Comparison of ENCODE assay signal across 8 cellular contexts in genomic region chr18:76398899-76399612, GRCh38.
DNase-seq lines count a peak whose midpoint lies in the region; ATAC-seq and TF ChIP-seq lines count a peak whose summit lies in the region.

No MANE protein-coding gene starts in this region.

- DNase-seq in Jurkat, Clone E6-1 (ENCODE audit: low read depth, low spot score) = peak; percentile 43
- peak; percentile 77 for DNase-seq in activated T-cell treated with anti-CD3 and anti-CD28 coated beads, Interleukin-2, amount 50 U/mL, for 4 hours
- DNase-seq in fibroblast of gingiva (ENCODE audit: low read depth) = peak; percentile 71
- peak; percentile 89 for DNase-seq in nephron progenitor cell
- peak; percentile 83 for DNase-seq in stimulated activated naive CD8-positive, alpha-beta T cell treated with anti-CD3 and anti-CD28 coated beads, Interleukin-15, Interleukin-2, amounts not matched to agents 100 U/mL and 50 U/mL, for 24 hours

- TF ChIP-seq CTCF in DOHH2 (IDR thresholded peaks at IDR 0.05; ENCODE audit: low read depth, low read length, poor library complexity, severe bottlenecking) (peak; percentile 93), nephron progenitor cell (IDR thresholded peaks at IDR 0.05) (peak; percentile 96)

- no peaks in the 10 kb centered on the region for H3K9me2 ChIP-seq in DOHH2 (replicated peaks; ENCODE audit: control insufficient read depth, low read length)

- peak; percentile 88 for ATAC-seq in GM21717 (IDR thresholded peaks at IDR 0.05; ENCODE audit: unreplicated experiment)
- ATAC-seq in activated T-cell treated with anti-CD3 and anti-CD28 coated beads, Interleukin-2, amount 50 U/mL, for 4 hours = peak; percentile 89 to 90
- ATAC-seq in stimulated activated naive CD8-positive, alpha-beta T cell treated with anti-CD3 and anti-CD28 coated beads, Interleukin-15, Interleukin-2, amounts not matched to agents 100 U/mL and 50 U/mL, for 24 hours = peak; percentile 85

- no peak overlapping the region for H3K4me3 ChIP-seq in DOHH2 (ENCODE audit: low read length)
- H3K4me3 ChIP-seq in Jurkat, Clone E6-1 (ENCODE audit: low read length) = no peak overlapping the region

- H3K36me3 ChIP-seq in DOHH2 (ENCODE audit: control insufficient read depth, low read length) = no peaks in the 10 kb centered on the region

- peaks cover 17% of the 10 kb centered on the region for H3K4me1 Mint-ChIP-seq in activated T-cell treated with anti-CD3 and anti-CD28 coated beads, Interleukin-2, amount 50 U/mL, for 4 hours (ENCODE audit: low read depth)
- peaks cover 90% of the 10 kb centered on the region for H3K4me1 Mint-ChIP-seq in nephron progenitor cell

- H4K20me1 ChIP-seq in DOHH2 (ENCODE audit: control insufficient read depth, insufficient read depth, low read depth, low read length) = peaks cover 25% of the 10 kb centered on the region; the same call in 1 of the 2 replicates

- no peaks in the 10 kb centered on the region for H3K9me3 ChIP-seq in DOHH2 (ENCODE audit: control insufficient read depth, insufficient read depth, low read length)

- H3K4me3 Mint-ChIP-seq in activated T-cell treated with anti-CD3 and anti-CD28 coated beads, Interleukin-2, amount 50 U/mL, for 4 hours = no peak overlapping the region
- no peak overlapping the region for H3K4me3 Mint-ChIP-seq in nephron progenitor cell

- H3K9me3 Mint-ChIP-seq in activated T-cell treated with anti-CD3 and anti-CD28 coated beads, Interleukin-2, amount 50 U/mL, for 4 hours = no peaks in the 10 kb centered on the region
- no peaks in the 10 kb centered on the region for H3K9me3 Mint-ChIP-seq in nephron progenitor cell

- H3K36me3 Mint-ChIP-seq in activated T-cell treated with anti-CD3 and anti-CD28 coated beads, Interleukin-2, amount 50 U/mL, for 4 hours (ENCODE audit: insufficient read depth) = peaks cover 6% of the 10 kb centered on the region
- peaks cover 40% of the 10 kb centered on the region for H3K36me3 Mint-ChIP-seq in nephron progenitor cell (ENCODE audit: low read depth)

- H3K27me3 ChIP-seq in DOHH2 (ENCODE audit: control insufficient read depth, low read length) = no peaks in the 10 kb centered on the region

- H3K79me2 ChIP-seq in DOHH2 (ENCODE audit: control insufficient read depth, low read length) = peaks cover 71% of the 10 kb centered on the region

- peaks cover 2% of the 10 kb centered on the region for H3K27me3 Mint-ChIP-seq in activated T-cell treated with anti-CD3 and anti-CD28 coated beads, Interleukin-2, amount 50 U/mL, for 4 hours (ENCODE audit: low read depth)
- peaks cover 3% of the 10 kb centered on the region for H3K27me3 Mint-ChIP-seq in nephron progenitor cell (ENCODE audit: low read depth, poor library complexity)

- peak overlapping the region; percentile 96 for H3K27ac Mint-ChIP-seq in nephron progenitor cell

- H3K4me1 ChIP-seq in DOHH2 (ENCODE audit: control insufficient read depth, low read length) = no peaks in the 10 kb centered on the region

- peaks cover 11% of the 10 kb centered on the region for H3F3A ChIP-seq in DOHH2 (ENCODE audit: control insufficient read depth, insufficient read depth)

- H3K27ac ChIP-seq in DOHH2 (ENCODE audit: low read depth, low read length) = no peak overlapping the region

- H3K4me2 ChIP-seq in DOHH2 (ENCODE audit: low read length) = no peak overlapping the region

TF ChIP-seq in PFSK-1, 5 proteins besides CTCF, POLR2A, EP300 and RAD21:
- TF ChIP-seq FOXP2 (optimal IDR thresholded peaks at IDR 0.05; ENCODE audit: borderline replicate concordance, extremely low read depth, extremely low read length, insufficient read depth) (peak; percentile 81), REST (IDR thresholded peaks at IDR 0.05; ENCODE audit: insufficient read depth in 1 of 2, low read depth in 2 of 2, low read length in 2 of 2) (no peak)
TF ChIP-seq in PFSK-1: peak in this region for 1.
